In genomic region chr5:160312960-160313734, GRCh38 we compare ENCODE assay signal across 9 cellular contexts. TPM values are rescaled to one million over a fixed set of nuclear protein-coding genes. Genes with fewer than 3 reads are reported as not detected.
DNase-seq lines count a peak whose midpoint lies in the region; ATAC-seq and TF ChIP-seq lines count a peak whose summit lies in the region.
"Had no signal": no experiment of that assay in that cellular context is flagged by ENCODE, and none has a peak within 500 bp of the region (broad histone marks: within the 10 kb centered on the region; RNA-seq: fewer than 3 reads in every experiment).

No MANE protein-coding gene starts in this region.

- H3K27me3 ChIP-seq in psoas muscle (ENCODE audit: insufficient read depth in 3 of 3, low read length in 2 of 3): peaks cover 0 to 36% (median 10%) of the 10 kb centered on the region in 3 donors
- no peaks in the 10 kb centered on the region for H3K27me3 ChIP-seq in body of pancreas

- intact Hi-C loops in psoas muscle (cut with DNase I): no loop called here
- intact Hi-C loops in body of pancreas (cut with DNase I): no loop called here

- no peak for TF ChIP-seq CTCF in GM12864 (IDR thresholded peaks at IDR 0.05; ENCODE audit: low read depth, low read length, missing control alignments)
- TF ChIP-seq CTCF in endothelial cell (IDR thresholded peaks at IDR 0.05; ENCODE audit: unreplicated experiment): no peak
- no peak for TF ChIP-seq CTCF in psoas muscle (IDR thresholded peaks at IDR 0.05)
- TF ChIP-seq CTCF in body of pancreas (IDR thresholded peaks at IDR 0.05): no peak

- H3K4me1 ChIP-seq in psoas muscle: no peaks in the 10 kb centered on the region
- H3K4me1 ChIP-seq in body of pancreas: peaks cover 17% of the 10 kb centered on the region

- peaks cover 4% of the 10 kb centered on the region for H3K27me3 Mint-ChIP-seq in endothelial cell (ENCODE audit: unreplicated experiment)

- no peak for TF ChIP-seq POLR2A in body of pancreas (IDR thresholded peaks at IDR 0.05)

- no peaks in the 10 kb centered on the region for H3K9me3 ChIP-seq in psoas muscle
- no peaks in the 10 kb centered on the region for H3K9me3 ChIP-seq in body of pancreas

- ATAC-seq in psoas muscle (no peak), body of pancreas (no peak)

- no peaks in the 10 kb centered on the region for H3K36me3 ChIP-seq in psoas muscle (ENCODE audit: insufficient read depth in 1 of 2, low read depth in 1 of 2)
- no peaks in the 10 kb centered on the region for H3K36me3 ChIP-seq in body of pancreas (replicated peaks in 1 of 2; ENCODE audit: insufficient read depth in 1 of 2, low read depth in 2 of 2)

- peaks cover 44% of the 10 kb centered on the region for H3K4me1 Mint-ChIP-seq in endothelial cell (ENCODE audit: unreplicated experiment)

- peaks cover 17% of the 10 kb centered on the region for H3K36me3 Mint-ChIP-seq in endothelial cell (ENCODE audit: low read depth, unreplicated experiment)

- H3K4me3 ChIP-seq in GM12864 (ENCODE audit: low read depth, low read length): peak overlapping the region; percentile 49; the same call in 1 of the 2 replicates
- H3K4me3 ChIP-seq in psoas muscle: peak overlapping the region; percentile 70
- no peak overlapping the region for H3K4me3 ChIP-seq in body of pancreas

- no peaks in the 10 kb centered on the region for H3K9me3 Mint-ChIP-seq in endothelial cell (ENCODE audit: unreplicated experiment)

- H3K27ac ChIP-seq in psoas muscle: no peak overlapping the region
- no peak overlapping the region for H3K27ac ChIP-seq in body of pancreas

- H3K4me3 Mint-ChIP-seq in endothelial cell (ENCODE audit: unreplicated experiment): peak overlapping the region; percentile 96

- peak overlapping the region; percentile 83 for H3K27ac Mint-ChIP-seq in endothelial cell (ENCODE audit: unreplicated experiment)

- no peak for DNase-seq in GM12864 (ENCODE audit: low read depth)
- DNase-seq in NCI-H345 (lab: John Stamatoyannopoulos, UW): peak; percentile 46
- DNase-seq in endothelial cell (ENCODE audit: low spot score): no peak
- DNase-seq in psoas muscle: no peak
- DNase-seq in NCI-H128 (lab: John Stamatoyannopoulos, UW; ENCODE audit: unreplicated experiment): no peak
- no peak for DNase-seq in NCI-H446 (lab: John Stamatoyannopoulos, UW)
- DNase-seq in stimulated activated CD4-positive, alpha-beta T cell treated with anti-CD3 and anti-CD28 coated beads, Interleukin-2, amount 100 ng/mL, for 48 hours: no peak
- no peak for DNase-seq in body of pancreas
- DNase-seq: amniotic stem cell had no signal

- 27 to 32% (median 27%) methylated on average over 8 of the region's 8 CpGs for WGBS in psoas muscle, 3 donors
- 14 to 19% methylated on average over 8 of the region's 8 CpGs for WGBS in body of pancreas, 2 donors

RNA-seq across cellular contexts. Expression of gene CCNJL, which starts 0.8 kb away (rescaled TPM):
- total RNA-seq in endothelial cell (ENCODE audit: unreplicated experiment): 65.0 TPM
- 1 to 10 TPM in 1 of 4 donors, under 1 TPM in 3; 0.20 to 1.3 (median 0.63) TPM for total RNA-seq in psoas muscle
- under 1 TPM in 2 of 3 donors, not detected in 1; 0.04 to 0.09 TPM for polyA plus RNA-seq in psoas muscle
- total RNA-seq in body of pancreas: under 1 TPM; 0.26 to 0.66 TPM

RNA-seq across cellular contexts. Expression of gene C1QTNF2, which starts 57.3 kb away (rescaled TPM):
- not detected for total RNA-seq in endothelial cell (ENCODE audit: unreplicated experiment)
- 1 to 10 TPM in 1 of 4 donors, under 1 TPM in 3; 0.08 to 1.8 (median 0.24) TPM for total RNA-seq in psoas muscle
- under 1 TPM; 0.35 to 0.40 (median 0.35) TPM for polyA plus RNA-seq in psoas muscle
- total RNA-seq in body of pancreas: under 1 TPM in 1 of 2 donors, not detected in 1; 0.26 TPM

Comparison
In these comparisons a context has a peak if more than half of its experiments do, and no peak if none do; other contexts are left out.
1. H3K4me3 ChIP-seq: peak in GM12864 (single experiment) and psoas muscle (single experiment); none in body of pancreas (0 of 2).
2. RNA of gene CCNJL, which starts 0.8 kb away (total RNA-seq): 65.0 TPM in endothelial cell (single experiment); 0.20 to 1.3 TPM in psoas muscle and 0.26 to 0.66 TPM in body of pancreas; every median in the first group is over 10 times any median in the second.